Comparison of ENCODE assay signal across 11 cellular contexts in the genomic region with DNA sequence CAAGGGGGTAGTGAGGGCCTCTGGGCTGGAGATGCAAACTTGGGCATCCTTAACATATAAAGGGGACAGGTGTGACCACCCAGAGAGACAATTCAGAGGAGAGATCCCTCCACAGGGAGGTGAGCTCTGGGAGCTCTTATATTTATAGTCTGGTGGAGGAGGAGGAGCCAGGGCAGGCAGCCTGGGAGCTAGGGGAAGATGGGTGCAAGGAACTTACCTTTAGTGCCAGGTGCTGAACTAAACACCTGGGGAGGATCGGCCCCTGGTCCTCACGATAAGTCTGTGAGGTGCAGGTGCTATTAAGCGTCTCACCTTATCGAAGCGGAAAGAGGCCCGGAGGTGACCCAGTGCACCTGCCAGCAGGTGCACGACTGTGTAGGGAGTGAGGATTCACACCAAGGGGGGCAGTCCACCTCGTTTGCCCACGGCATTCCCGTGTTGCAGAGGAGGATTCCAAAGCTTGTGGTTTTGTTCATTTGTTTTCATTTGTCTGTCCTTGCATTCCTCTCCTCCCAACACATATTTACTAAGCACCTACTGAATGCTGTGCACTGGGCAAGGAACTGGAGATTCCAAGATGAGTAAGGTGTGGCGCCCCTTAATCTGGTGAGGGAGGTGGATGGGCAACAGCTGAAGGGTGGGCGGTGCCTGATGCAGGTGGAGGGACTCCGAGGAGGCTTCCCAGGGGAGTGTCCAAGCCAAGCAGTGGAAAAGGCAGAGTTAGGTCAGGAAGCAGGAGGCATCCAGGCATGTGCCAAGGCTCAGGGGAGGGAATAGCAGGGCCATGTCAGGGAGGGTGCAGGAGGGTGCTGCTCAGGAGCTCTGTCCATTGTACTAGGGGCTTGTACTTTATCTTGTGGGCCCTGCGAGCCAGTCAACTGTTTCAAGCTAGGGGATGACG. TPM values are rescaled to one million over a fixed set of nuclear protein-coding genes. Genes with fewer than 3 reads are reported as not detected.
DNase-seq lines count a peak whose midpoint lies in the region; ATAC-seq and TF ChIP-seq lines count a peak whose summit lies in the region.
"Had no signal": no experiment of that assay in that cellular context is flagged by ENCODE, and none has a peak within 500 bp of the region (broad histone marks: within the 10 kb centered on the region; RNA-seq: fewer than 3 reads in every experiment).

No MANE protein-coding gene starts in this region.

- H3K9me3 ChIP-seq in tibial nerve = no peaks in the 10 kb centered on the region
- no peaks in the 10 kb centered on the region for H3K9me3 ChIP-seq in upper lobe of left lung

- H3K36me3 Mint-ChIP-seq in stimulated activated memory B cell treated with anti-CD40 and anti-IgM and Interleukin-4, amounts not matched to agents 10 μg/mL and 1 μg/mL and 100 μg/mL, for 72 hours = no peaks in the 10 kb centered on the region

- DNase-seq in NCI-H1417 (lab: John Stamatoyannopoulos, UW) (peak; percentile 53 to 73 (median 72)), NCI-H1417 treated with DMSO at 0.1 percent for 48 hours (lab: John Stamatoyannopoulos, UW) (no peak), kidney glomerular epithelial cell (lab: John Stamatoyannopoulos, UW) (peak; percentile 91), tibial nerve (ENCODE audit: low spot score in 2 of 2) (no peak), upper lobe of left lung (no peak)
- DNase-seq in activated naive CD4-positive, alpha-beta T cell treated with Interleukin-2 at 50 U/mL for 16 hours = no peak
- DNase-seq: 8988T; central memory CD4-positive, alpha-beta T cell; KG1 had no signal

- peak overlapping the region in 3 of 4 donors; percentile 32 to 61 (median 54) for H3K27ac ChIP-seq in tibial nerve
- H3K27ac ChIP-seq in upper lobe of left lung = no peak overlapping the region

- H3K4me1 Mint-ChIP-seq in stimulated activated memory B cell treated with anti-CD40 and anti-IgM and Interleukin-4, amounts not matched to agents 10 μg/mL and 1 μg/mL and 100 μg/mL, for 72 hours = peaks cover 11% of the 10 kb centered on the region

- no peak for TF ChIP-seq CTCF in tibial nerve (IDR thresholded peaks at IDR 0.05)
- no peak for TF ChIP-seq CTCF in upper lobe of left lung (IDR thresholded peaks at IDR 0.05)

- ATAC-seq in SK-N-SH treated with all-trans-retinoic acid at 6 μM for 48 hours (peak; percentile 32), upper lobe of left lung (ENCODE audit: low FRiP score in 2 of 2) (no peak)
- ATAC-seq in stimulated activated memory B cell treated with anti-CD40 and anti-IgM and Interleukin-4, amounts not matched to agents 10 μg/mL and 1 μg/mL and 100 μg/mL, for 72 hours = no peak

- no peaks in the 10 kb centered on the region for H3K9me3 Mint-ChIP-seq in stimulated activated memory B cell treated with anti-CD40 and anti-IgM and Interleukin-4, amounts not matched to agents 10 μg/mL and 1 μg/mL and 100 μg/mL, for 72 hours

- peaks cover 0 to 61% (median 31%) of the 10 kb centered on the region in 4 donors for H3K4me1 ChIP-seq in tibial nerve
- peaks cover 7 to 15% (median 14%) of the 10 kb centered on the region in 4 donors for H3K4me1 ChIP-seq in upper lobe of left lung

- H3K27me3 ChIP-seq in tibial nerve = no peaks in the 10 kb centered on the region
- no peaks in the 10 kb centered on the region for H3K27me3 ChIP-seq in upper lobe of left lung

- TF ChIP-seq EP300 in tibial nerve (IDR thresholded peaks at IDR 0.05) (no peak), upper lobe of left lung (IDR thresholded peaks at IDR 0.05) (no peak)

- TF ChIP-seq POLR2A in tibial nerve (IDR thresholded peaks at IDR 0.05) (no peak), upper lobe of left lung (IDR thresholded peaks at IDR 0.05) (no peak)

- H3K27ac Mint-ChIP-seq in stimulated activated memory B cell treated with anti-CD40 and anti-IgM and Interleukin-4, amounts not matched to agents 10 μg/mL and 1 μg/mL and 100 μg/mL, for 72 hours = no peak overlapping the region

- WGBS in tibial nerve, 2 donors = 58 to 62% methylated on average over 15 of the region's 15 CpGs
- 68% methylated on average over 15 of the region's 15 CpGs for WGBS in upper lobe of left lung, 2 donors

- no peak overlapping the region for H3K4me3 Mint-ChIP-seq in stimulated activated memory B cell treated with anti-CD40 and anti-IgM and Interleukin-4, amounts not matched to agents 10 μg/mL and 1 μg/mL and 100 μg/mL, for 72 hours

- peaks cover 26% of the 10 kb centered on the region for H3K27me3 Mint-ChIP-seq in stimulated activated memory B cell treated with anti-CD40 and anti-IgM and Interleukin-4, amounts not matched to agents 10 μg/mL and 1 μg/mL and 100 μg/mL, for 72 hours

- H3K36me3 ChIP-seq in tibial nerve = no peaks in the 10 kb centered on the region
- no peaks in the 10 kb centered on the region for H3K36me3 ChIP-seq in upper lobe of left lung

- H3K4me3 ChIP-seq in tibial nerve (no peak overlapping the region), upper lobe of left lung (no peak overlapping the region)

TF ChIP-seq in SK-N-SH treated with all-trans-retinoic acid at 6 μM for 48 hours, 23 proteins besides CTCF, POLR2A, EP300 and RAD21:
- peak; percentile 15; the same call in 1 of the 2 replicates for TF ChIP-seq ZFP3 (CRISPR knock-in tag; IDR thresholded peaks at IDR 0.05)
- no peak for TF ChIP-seq ZNF8 (CRISPR knock-in tag; IDR thresholded peaks at IDR 0.05)
- no peak for TF ChIP-seq PATZ1 (CRISPR knock-in tag; IDR thresholded peaks at IDR 0.05; ENCODE audit: borderline replicate concordance)

RNA-seq across cellular contexts. Expression of gene ARHGEF10L, which starts 11.4 kb away (rescaled TPM):
- total RNA-seq in tibial nerve = 10 to 100 TPM; 38.5 to 73.8 (median 41.7) TPM
- 100 to 1,000 TPM in 1 of 6 donors, 10 to 100 TPM in 5; 17.6 to 172 (median 50.0) TPM for total RNA-seq in upper lobe of left lung

Comparison
In these comparisons a context has a peak if more than half of its experiments do, and no peak if none do; other contexts are left out.
1. DNase-seq: peak in NCI-H1417 (3 of 3) and kidney glomerular epithelial cell (single experiment); none in NCI-H1417 treated with DMSO at 0.1 percent for 48 hours (single experiment), tibial nerve (0 of 2), upper lobe of left lung (0 of 2) and activated naive CD4-positive, alpha-beta T cell treated with Interleukin-2 at 50 U/mL for 16 hours (single experiment).
2. H3K27ac ChIP-seq: peak in tibial nerve (3 of 4); none in upper lobe of left lung (0 of 4).